Comparison of ENCODE assay signal across 11 cellular contexts in genomic region chr20:17896771-17897369, GRCh38.
DNase-seq lines count a peak whose midpoint lies in the region; ATAC-seq, FAIRE-seq and TF ChIP-seq lines count a peak whose summit lies in the region.
"Had no signal": no experiment of that assay in that cellular context is flagged by ENCODE, and none has a peak within 500 bp of the region (broad histone marks: within the 10 kb centered on the region; RNA-seq: fewer than 3 reads in every experiment).

No MANE protein-coding gene starts in this region.

- H3K36me3 ChIP-seq in BLaER1 (no peaks in the 10 kb centered on the region), PC-3 (ENCODE audit: low read depth, low read length) (no peaks in the 10 kb centered on the region), kidney (ENCODE audit: control insufficient read depth in 1 of 2, insufficient read depth in 2 of 2, low read length in 2 of 2) (no peaks in the 10 kb centered on the region)
- H3K36me3 ChIP-seq: BE2C had no signal

- CTCF ChIA-PET in PC-3 (lab: Charles Lee): no interaction called here

- no peaks in the 10 kb centered on the region for H3F3A ChIP-seq in PC-3 (ENCODE audit: low read length, unreplicated experiment)

- H3K4me3 ChIP-seq in BLaER1 (no peak overlapping the region), PC-3 (ENCODE audit: low read length) (no peak overlapping the region), kidney (ENCODE audit: low read length in 2 of 2) (no peak overlapping the region)
- H3K4me3 ChIP-seq: SK-N-MC had no signal

- no TSS peak for BruUV-seq in PC-3 (replicated peaks; lab: Mats Ljungman, UMichigan)

- H2AFZ ChIP-seq in PC-3 (ENCODE audit: low read length): no peak overlapping the region

- ATAC-seq in GM21360 (IDR thresholded peaks at IDR 0.05; ENCODE audit: unreplicated experiment): peak; percentile 37
- ATAC-seq in PC-3: 0 out of 2 replicates have a peak, but pooled peaks have one; percentile 13
- no peak for ATAC-seq in HG03135 (IDR thresholded peaks at IDR 0.05; ENCODE audit: unreplicated experiment)

- no peak for TF ChIP-seq CTCF in PC-3 (conservative IDR thresholded peaks at IDR 0.05; ENCODE audit: low read depth, low read length)
- no peak for TF ChIP-seq CTCF in kidney (IDR thresholded peaks at IDR 0.05; ENCODE audit: borderline replicate concordance, extremely low read depth, insufficient read depth)

- H3K4me2 ChIP-seq in BLaER1: peak overlapping the region; percentile 75
- H3K4me2 ChIP-seq in PC-3 (ENCODE audit: low read length): no peak overlapping the region

- intact Hi-C loops in PC-3 (cut with micrococcal nuclease): loop anchor here (5.0 kb wide), 1 partner anchor 100 kb away; no protein-coding TSS in a partner anchor
- intact Hi-C loops in kidney (cut with DNase I): loop anchor here (5.0 kb wide), 1 partner anchor 215 kb away; the partner anchor contains the start of gene RRBP1

- no peaks in the 10 kb centered on the region for H3K9me2 ChIP-seq in PC-3 (replicated peaks; ENCODE audit: low read length)

- H3K4me1 ChIP-seq in BLaER1 (peaks cover 64% of the 10 kb centered on the region), PC-3 (ENCODE audit: insufficient read depth, low read length) (no peaks in the 10 kb centered on the region), kidney (ENCODE audit: control insufficient read depth in 1 of 2, insufficient read depth in 1 of 2, low read depth in 1 of 2, low read length in 2 of 2) (peaks cover 3 to 9% of the 10 kb centered on the region in 2 donors)

- DNase-seq in PC-3 (no peak), lung microvascular endothelial cell (ENCODE audit: low read depth in 2 of 2) (peak; percentile 10 to 39), NCI-H1417 treated with DMSO at 0.1 percent for 48 hours (lab: John Stamatoyannopoulos, UW) (no peak), kidney (no peak), NCI-H82 (lab: John Stamatoyannopoulos, UW) (no peak)
- DNase-seq: BE2C, NCI-H2171 had no signal

- H3K9me3 ChIP-seq in BLaER1: peaks cover 12% of the 10 kb centered on the region
- H3K9me3 ChIP-seq in PC-3 (ENCODE audit: low read length): no peaks in the 10 kb centered on the region
- H3K9me3 ChIP-seq in kidney (ENCODE audit: control insufficient read depth in 1 of 2, low read length in 2 of 2): no peaks in the 10 kb centered on the region
- H3K9me3 ChIP-seq: BE2C had no signal

- no peaks in the 10 kb centered on the region for H4K20me1 ChIP-seq in BLaER1
- H4K20me1 ChIP-seq in PC-3 (ENCODE audit: low read length): no peaks in the 10 kb centered on the region

- FAIRE-seq in kidney (lab: Jason Lieb, UNC): no peak

- POLR2A ChIA-PET in PC-3 (lab: Charles Lee; ENCODE audit: unreplicated experiment): no interaction called here

- H3K9ac ChIP-seq in BLaER1 (no peak overlapping the region), PC-3 (ENCODE audit: low read length) (no peak overlapping the region), kidney (ENCODE audit: low read length in 2 of 2) (peak overlapping the region in 1 of 2 donors; percentile 13)

- no peaks in the 10 kb centered on the region for H3K79me2 ChIP-seq in PC-3 (ENCODE audit: low read length)

- no peaks in the 10 kb centered on the region; the same call in 1 of the 2 replicates for H3K27me3 ChIP-seq in BLaER1
- no peaks in the 10 kb centered on the region for H3K27me3 ChIP-seq in PC-3 (ENCODE audit: low read length)
- H3K27me3 ChIP-seq: BE2C had no signal

- no peak overlapping the region for H3K27ac ChIP-seq in BLaER1
- no peak overlapping the region for H3K27ac ChIP-seq in PC-3 (ENCODE audit: low read length)
- H3K27ac ChIP-seq in kidney (ENCODE audit: low read depth in 2 of 2, low read length in 2 of 2): peak overlapping the region in 1 of 2 donors; percentile 52
- H3K27ac ChIP-seq: SK-N-MC had no signal

Comparison
In these comparisons a context has a peak if more than half of its experiments do, and no peak if none do; other contexts are left out.
1. DNase-seq: peak in lung microvascular endothelial cell (2 of 2); none in PC-3 (single experiment), NCI-H1417 treated with DMSO at 0.1 percent for 48 hours (single experiment), kidney (single experiment) and NCI-H82 (single experiment).